ENCODE assay signal across 19 cellular contexts in the genomic region with DNA sequence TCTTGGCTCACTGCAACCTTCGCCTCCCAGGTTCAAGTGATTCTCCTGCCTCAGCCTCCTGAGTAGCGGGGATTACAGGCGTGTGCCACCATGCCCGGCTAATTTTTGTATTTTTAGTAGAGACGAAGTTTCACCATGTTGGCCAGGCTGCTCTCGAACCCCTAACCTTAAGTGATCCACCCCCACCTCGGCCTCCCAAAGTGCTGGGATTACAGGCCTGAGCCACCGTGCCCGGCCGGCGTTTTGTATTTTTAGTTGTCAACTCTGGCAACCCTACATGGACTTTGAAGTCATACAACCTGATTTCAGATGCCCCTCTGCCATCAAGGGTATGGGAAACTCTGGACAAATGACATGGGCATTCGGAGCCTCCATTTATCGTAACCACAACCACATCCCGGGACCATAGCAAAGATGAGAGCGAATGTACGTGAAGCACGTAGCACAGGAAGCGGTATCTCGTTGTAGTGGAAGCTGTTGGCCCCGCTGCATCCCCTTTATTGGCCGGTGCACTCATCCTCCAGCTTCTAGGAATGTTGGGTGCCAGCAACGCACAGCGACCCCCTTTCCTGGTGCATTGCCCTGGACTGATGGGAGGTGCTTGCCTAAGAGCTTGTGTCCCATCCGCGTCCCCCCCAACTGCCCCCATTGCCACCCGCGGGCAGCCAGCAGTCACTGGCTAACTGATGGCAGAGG.
"Had no signal": no experiment of that assay in that cellular context is flagged by ENCODE, and none has a peak within 500 bp of the region (broad histone marks: within the 10 kb centered on the region; RNA-seq: fewer than 3 reads in every experiment).

No MANE protein-coding gene starts in this region.

- H3K4me3 Mint-ChIP-seq: naive thymus-derived CD4-positive, alpha-beta T cell; nephron; stimulated activated memory B cell treated with anti-CD40 and anti-IgM and Interleukin-4, amounts not matched to agents 10 μg/mL and 1 μg/mL and 100 μg/mL, for 72 hours; type B pancreatic cell had no signal

- DNase-seq: cerebellar nuclear complex; dorsolateral prefrontal cortex; effector CD4-positive, alpha-beta T cell; kidney; left lung; mesendoderm; midbrain; naive thymus-derived CD4-positive, alpha-beta T cell; occipital lobe; ovary; retina; sigmoid colon; stimulated activated CD4-positive, alpha-beta T cell treated with anti-CD3 and anti-CD28 coated beads, Interleukin-4, amount 100 ng/mL, for 4 hours; stimulated activated naive CD8-positive, alpha-beta T cell treated with anti-CD3 and anti-CD28 coated beads, Interleukin-15, Interleukin-2, amounts not matched to agents 100 U/mL and 50 U/mL, for 24 hours; testis; tibial artery had no signal

- H3K4me1 ChIP-seq: left lung, testis had no signal

- H3K4me1 Mint-ChIP-seq: stimulated activated memory B cell treated with anti-CD40 and anti-IgM and Interleukin-4, amounts not matched to agents 10 μg/mL and 1 μg/mL and 100 μg/mL, for 72 hours had no signal

- H3K27ac ChIP-seq: left lung, ovary, testis had no signal

- H3K27me3 Mint-ChIP-seq: stimulated activated memory B cell treated with anti-CD40 and anti-IgM and Interleukin-4, amounts not matched to agents 10 μg/mL and 1 μg/mL and 100 μg/mL, for 72 hours; type B pancreatic cell had no signal

- H3K36me3 Mint-ChIP-seq: naive thymus-derived CD4-positive, alpha-beta T cell; stimulated activated memory B cell treated with anti-CD40 and anti-IgM and Interleukin-4, amounts not matched to agents 10 μg/mL and 1 μg/mL and 100 μg/mL, for 72 hours; type B pancreatic cell had no signal

- ATAC-seq: left lung; naive thymus-derived CD4-positive, alpha-beta T cell; stimulated activated memory B cell treated with anti-CD40 and anti-IgM and Interleukin-4, amounts not matched to agents 10 μg/mL and 1 μg/mL and 100 μg/mL, for 72 hours; stimulated activated naive CD8-positive, alpha-beta T cell treated with anti-CD3 and anti-CD28 coated beads, Interleukin-15, Interleukin-2, amounts not matched to agents 100 U/mL and 50 U/mL, for 24 hours had no signal

- H3K9me3 ChIP-seq: left lung, ovary, sigmoid colon, testis, tibial artery had no signal

- H3K9me3 Mint-ChIP-seq: naive thymus-derived CD4-positive, alpha-beta T cell; stimulated activated memory B cell treated with anti-CD40 and anti-IgM and Interleukin-4, amounts not matched to agents 10 μg/mL and 1 μg/mL and 100 μg/mL, for 72 hours; type B pancreatic cell had no signal

- H3K4me3 ChIP-seq: dorsolateral prefrontal cortex, left lung, ovary, sigmoid colon, testis, tibial artery had no signal

- H3K27me3 ChIP-seq: left lung, ovary, sigmoid colon, testis, tibial artery had no signal

- H3K36me3 ChIP-seq: left lung, ovary, sigmoid colon, tibial artery had no signal

- H3K27ac Mint-ChIP-seq: stimulated activated memory B cell treated with anti-CD40 and anti-IgM and Interleukin-4, amounts not matched to agents 10 μg/mL and 1 μg/mL and 100 μg/mL, for 72 hours; type B pancreatic cell had no signal
